35 cellular contexts compared by ENCODE assay signal in the genomic region with DNA sequence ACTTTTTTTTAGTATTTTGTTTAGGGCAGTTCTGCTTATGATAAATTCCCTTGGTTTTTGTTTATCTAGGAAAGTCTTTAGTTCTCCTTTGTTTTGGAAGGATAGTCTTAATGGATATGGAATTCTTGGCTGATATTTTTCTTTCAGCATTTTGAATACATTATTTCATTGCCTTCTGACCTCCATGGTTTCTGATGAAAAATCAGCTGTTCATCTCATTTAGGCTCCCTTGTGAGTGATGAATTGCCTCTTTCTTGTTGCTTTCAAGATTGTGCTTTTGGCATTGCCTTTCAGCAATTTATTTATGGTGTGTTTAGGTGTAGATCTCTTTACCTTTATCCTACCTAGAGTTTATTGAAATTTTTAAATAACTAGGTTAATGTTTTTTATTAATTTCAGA.
"Had no signal": no experiment of that assay in that cellular context is flagged by ENCODE, and none has a peak within 500 bp of the region (broad histone marks: within the 10 kb centered on the region; RNA-seq: fewer than 3 reads in every experiment).

No MANE protein-coding gene starts in this region.

- H3K4me3 Mint-ChIP-seq: activated CD4-positive, alpha-beta memory T cell treated with anti-CD3 and anti-CD28 coated beads for 36 hours; activated CD4-positive, alpha-beta T cell treated with anti-CD3 and anti-CD28 coated beads for 36 hours; activated CD4-positive, alpha-beta T cell treated with anti-CD3 and anti-CD28 coated beads, Interleukin-2, amount 10 ng/mL, durations not matched to agents 24 days and 14 days; activated CD8-positive, alpha-beta memory T cell treated with anti-CD3 and anti-CD28 coated beads, Interleukin-2, amount 10 ng/mL, durations not matched to agents 7 days and 5 days; activated CD8-positive, alpha-beta T cell treated with anti-CD3 and anti-CD28 coated beads, Interleukin-2, amount 10 ng/mL, durations not matched to agents 7 days and 5 days; activated naive CD4-positive, alpha-beta T cell treated with anti-CD3 and anti-CD28 coated beads for 36 hours; activated naive CD4-positive, alpha-beta T cell treated with anti-CD3 and anti-CD28 coated beads, Interleukin-2, amount 50 U/mL, for 24 hours; activated naive CD8-positive, alpha-beta T cell treated with anti-CD3 and anti-CD28 coated beads for 36 hours; activated naive CD8-positive, alpha-beta T cell treated with anti-CD3 and anti-CD28 coated beads, Interleukin-2, amount 50 U/mL, for 24 hours; activated T-helper 1 cell treated with anti-CD3 and anti-CD28 coated beads, Interleukin-12 subunit alpha, Interleukin-12 subunit beta, Interleukin-2, Interleukin-4 antibody, amounts not matched to agents 30 ng/mL and 10 ng/mL and 1 ng/mL, durations not matched to agents 14 hours and 24 hours and 36 hours; T-helper 17 cell; T-helper 2 cell treated with Interferon-gamma antibody and Interleukin-4, amounts not matched to agents 5 μg/mL and 100 μg/mL, for 36 hours had no signal

- ATAC-seq: activated CD4-positive, alpha-beta T cell treated with anti-CD3 and anti-CD28 coated beads for 36 hours; activated CD8-positive, alpha-beta memory T cell treated with anti-CD3 and anti-CD28 coated beads, Interleukin-2, amount 10 ng/mL, durations not matched to agents 7 days and 5 days; activated CD8-positive, alpha-beta T cell treated with anti-CD3 and anti-CD28 coated beads, Interleukin-2, amount 10 ng/mL, durations not matched to agents 7 days and 5 days; activated naive CD8-positive, alpha-beta T cell treated with anti-CD3 and anti-CD28 coated beads, Interleukin-2, amount 50 U/mL, for 24 hours; body of pancreas; gastroesophageal sphincter; heart right ventricle; T-helper 17 cell had no signal

- H3K36me3 Mint-ChIP-seq: activated CD8-positive, alpha-beta memory T cell treated with anti-CD3 and anti-CD28 coated beads, Interleukin-2, amount 10 ng/mL, durations not matched to agents 7 days and 5 days; activated naive CD4-positive, alpha-beta T cell treated with anti-CD3 and anti-CD28 coated beads, Interleukin-2, amount 50 U/mL, for 24 hours; activated naive CD8-positive, alpha-beta T cell treated with anti-CD3 and anti-CD28 coated beads for 36 hours had no signal

- H3K27ac Mint-ChIP-seq: activated CD4-positive, alpha-beta memory T cell treated with anti-CD3 and anti-CD28 coated beads for 36 hours; activated CD4-positive, alpha-beta T cell treated with anti-CD3 and anti-CD28 coated beads for 36 hours; activated CD4-positive, alpha-beta T cell treated with anti-CD3 and anti-CD28 coated beads, Interleukin-2, amount 10 ng/mL, durations not matched to agents 24 days and 14 days; activated CD8-positive, alpha-beta memory T cell treated with anti-CD3 and anti-CD28 coated beads, Interleukin-2, amount 10 ng/mL, durations not matched to agents 7 days and 5 days; activated CD8-positive, alpha-beta T cell treated with anti-CD3 and anti-CD28 coated beads, Interleukin-2, amount 10 ng/mL, durations not matched to agents 7 days and 5 days; activated naive CD4-positive, alpha-beta T cell treated with anti-CD3 and anti-CD28 coated beads for 36 hours; activated naive CD4-positive, alpha-beta T cell treated with anti-CD3 and anti-CD28 coated beads, Interleukin-2, amount 50 U/mL, for 24 hours; activated naive CD8-positive, alpha-beta T cell treated with anti-CD3 and anti-CD28 coated beads for 36 hours; activated naive CD8-positive, alpha-beta T cell treated with anti-CD3 and anti-CD28 coated beads, Interleukin-2, amount 50 U/mL, for 24 hours; activated T-helper 1 cell treated with anti-CD3 and anti-CD28 coated beads, Interleukin-12 subunit alpha, Interleukin-12 subunit beta, Interleukin-2, Interleukin-4 antibody, amounts not matched to agents 30 ng/mL and 10 ng/mL and 1 ng/mL, durations not matched to agents 14 hours and 24 hours and 36 hours; activated T-helper 2 cell treated with anti-CD3 and anti-CD28 coated beads, Interferon-gamma antibody, Interleukin-2, Interleukin-4, amounts not matched to agents 10 μg/mL and 5 μg/mL and 100 μg/mL, durations not matched to agents 14 hours and 24 hours and 36 hours; T-helper 17 cell; T-helper 2 cell treated with Interferon-gamma antibody and Interleukin-4, amounts not matched to agents 5 μg/mL and 100 μg/mL, for 36 hours had no signal

- DNase-seq: activated CD4-positive, alpha-beta memory T cell treated with anti-CD3 and anti-CD28 coated beads for 36 hours; activated CD4-positive, alpha-beta T cell treated with anti-CD3 and anti-CD28 coated beads for 36 hours; activated CD4-positive, alpha-beta T cell treated with anti-CD3 and anti-CD28 coated beads, Interleukin-2, amount 10 ng/mL, durations not matched to agents 24 days and 14 days; activated CD4-positive, CD25-positive, alpha-beta regulatory T cell; activated CD4-positive, CD25-positive, alpha-beta regulatory T cell treated with anti-CD3 and anti-CD28 coated beads, Interleukin-2, amount 50 U/mL, for 72 hours; activated CD8-positive, alpha-beta memory T cell treated with anti-CD3 and anti-CD28 coated beads, Interleukin-2, amount 10 ng/mL, durations not matched to agents 7 days and 5 days; activated CD8-positive, alpha-beta memory T cell treated with anti-CD3 and anti-CD28 coated beads, Interleukin-2, amount 50 U/mL, for 4 hours; activated CD8-positive, alpha-beta T cell treated with anti-CD3 and anti-CD28 coated beads, Interleukin-2, amount 10 ng/mL, durations not matched to agents 7 days and 5 days; activated effector memory CD4-positive, alpha-beta T cell treated with anti-CD3 and anti-CD28 coated beads, Interleukin-2, amount 50 U/mL, for 16 hours; activated naive CD4-positive, alpha-beta T cell treated with anti-CD3 and anti-CD28 coated beads for 36 hours; activated naive CD8-positive, alpha-beta T cell treated with anti-CD3 and anti-CD28 coated beads for 36 hours; activated naive CD8-positive, alpha-beta T cell treated with anti-CD3 and anti-CD28 coated beads, Interleukin-2, amount 50 U/mL, for 24 hours; activated T-cell treated with anti-CD3 and anti-CD28 coated beads, Interleukin-2, amount 50 U/mL, for 1 hour; activated T-cell treated with anti-CD3 and anti-CD28 coated beads, Interleukin-2, amount 50 U/mL, for 48 hours; adrenal gland; amygdala; aorta; body of pancreas; central memory CD4-positive, alpha-beta T cell; cerebellar nuclear complex; colonic mucosa; effector CD8-positive, alpha-beta T cell; esophagus squamous epithelium; foreskin melanocyte; heart right ventricle; T-helper 17 cell; T1000; WERI-Rb-1 had no signal

- FAIRE-seq: endometrium, endothelial cell of umbilical vein had no signal
